8 cellular contexts compared by ENCODE assay signal in genomic region chr3:113736548-113737089, GRCh38. TPM values are rescaled to one million over a fixed set of nuclear protein-coding genes. Genes with fewer than 3 reads are reported as not detected.
DNase-seq lines count a peak whose midpoint lies in the region; ATAC-seq lines count a peak whose summit lies in the region.

No MANE protein-coding gene starts in this region.

- ATAC-seq in GM19372 (IDR thresholded peaks at IDR 0.05; ENCODE audit: low read depth, unreplicated experiment), result peak; percentile 74
- ATAC-seq in stimulated activated naive B cell treated with anti-CD40 and anti-IgM and Interleukin-4, amounts not matched to agents 10 μg/mL and 1 μg/mL and 100 μg/mL, for 72 hours (replicated peaks), result peak; percentile 71 to 73

- no peaks in the 10 kb centered on the region for H3K27me3 Mint-ChIP-seq in stimulated activated naive B cell treated with anti-CD40 and anti-IgM and Interleukin-4, amounts not matched to agents 10 μg/mL and 1 μg/mL and 100 μg/mL, for 72 hours

- DNase-seq in DMS53 (lab: John Stamatoyannopoulos, UW) (peak; percentile 73), HT1080 (ENCODE audit: low read depth) (peak; percentile 64), OCI-M1 (lab: John Stamatoyannopoulos, UW) (peak; percentile 87), brain pericyte (ENCODE audit: low read depth, low spot score) (peak; percentile 29), iris pigment epithelial cell (ENCODE audit: low read depth) (peak; percentile 65)
- DNase-seq in stimulated activated naive B cell treated with anti-CD40 and anti-IgM and Interleukin-4, amounts not matched to agents 10 μg/mL and 1 μg/mL and 100 μg/mL, for 72 hours, result no peak
- no peak for DNase-seq in stimulated activated CD4-positive, alpha-beta T cell treated with anti-CD3 and anti-CD28 coated beads, Interleukin-12 subunit alpha, Interleukin-12 subunit beta, amount 100 ng/mL, for 4 hours

- peaks cover 7 to 15% of the 10 kb centered on the region in 2 donors for H3K36me3 Mint-ChIP-seq in stimulated activated naive B cell treated with anti-CD40 and anti-IgM and Interleukin-4, amounts not matched to agents 10 μg/mL and 1 μg/mL and 100 μg/mL, for 72 hours

- H3K4me3 Mint-ChIP-seq in stimulated activated naive B cell treated with anti-CD40 and anti-IgM and Interleukin-4, amounts not matched to agents 10 μg/mL and 1 μg/mL and 100 μg/mL, for 72 hours, result no peak overlapping the region

- H3K4me1 Mint-ChIP-seq in stimulated activated naive B cell treated with anti-CD40 and anti-IgM and Interleukin-4, amounts not matched to agents 10 μg/mL and 1 μg/mL and 100 μg/mL, for 72 hours, result peaks cover 19 to 47% of the 10 kb centered on the region in 2 donors

- no peaks in the 10 kb centered on the region for H3K9me3 Mint-ChIP-seq in stimulated activated naive B cell treated with anti-CD40 and anti-IgM and Interleukin-4, amounts not matched to agents 10 μg/mL and 1 μg/mL and 100 μg/mL, for 72 hours

- peak overlapping the region; percentile 26 for H3K27ac Mint-ChIP-seq in stimulated activated naive B cell treated with anti-CD40 and anti-IgM and Interleukin-4, amounts not matched to agents 10 μg/mL and 1 μg/mL and 100 μg/mL, for 72 hours

RNA-seq across cellular contexts. Expression of gene NAA50, which starts 9.4 kb away (rescaled TPM):
- 351 and 605 TPM in 2 replicates for total RNA-seq in HT1080 (2014; rRNA removed; shearing (Covaris generic))
- 216 and 264 TPM in 2 replicates for polyA plus RNA-seq in HT1080 (2015; cell fraction: cytosol; rRNA removed)
- 135 and 137 TPM in 2 replicates for polyA plus RNA-seq in HT1080 (2015; cell fraction: nucleus; rRNA removed)

RNA-seq across cellular contexts. Expression of gene ATP6V1A, which starts 10.2 kb away (rescaled TPM):
- 58.7 and 73.2 TPM in 2 replicates for total RNA-seq in HT1080 (2014; rRNA removed; shearing (Covaris generic))
- polyA plus RNA-seq in HT1080 (2015; cell fraction: cytosol; rRNA removed), result 47.5 and 60.0 TPM in 2 replicates
- polyA plus RNA-seq in HT1080 (2015; cell fraction: nucleus; rRNA removed), result 97.7 and 114 TPM in 2 replicates

RNA-seq across cellular contexts. Expression of gene USF3, which starts 40.2 kb away (rescaled TPM):
- 7.4 and 8.8 TPM in 2 replicates for total RNA-seq in HT1080 (2014; rRNA removed; shearing (Covaris generic))
- 7.4 and 12.6 TPM in 2 replicates for polyA plus RNA-seq in HT1080 (2015; cell fraction: cytosol; rRNA removed)
- polyA plus RNA-seq in HT1080 (2015; cell fraction: nucleus; rRNA removed), result 8.3 and 8.5 TPM in 2 replicates

Comparison
In these comparisons a context has a peak if more than half of its experiments do, and no peak if none do; other contexts are left out.
1. DNase-seq: peak in DMS53 (single experiment), HT1080 (single experiment), OCI-M1 (single experiment), brain pericyte (single experiment) and iris pigment epithelial cell (single experiment); none in stimulated activated naive B cell treated with anti-CD40 and anti-IgM and Interleukin-4, amounts not matched to agents 10 μg/mL and 1 μg/mL and 100 μg/mL, for 72 hours (single experiment) and stimulated activated CD4-positive, alpha-beta T cell treated with anti-CD3 and anti-CD28 coated beads, Interleukin-12 subunit alpha, Interleukin-12 subunit beta, amount 100 ng/mL, for 4 hours (single experiment).